ENCODE assay signal across 10 cellular contexts in genomic region chr2:219508933-219509779, GRCh38. TPM values are rescaled to one million over a fixed set of nuclear protein-coding genes. Genes with fewer than 3 reads are reported as not detected.
A peak's percentile ranks its signal among the peaks of the same experiment; 100 is the strongest.
DNase-seq lines count a peak whose midpoint lies in the region; ATAC-seq, FAIRE-seq and TF ChIP-seq lines count a peak whose summit lies in the region.
"Had no signal": no experiment of that assay in that cellular context is flagged by ENCODE, and none has a peak within 500 bp of the region (broad histone marks: within the 10 kb centered on the region; RNA-seq: fewer than 3 reads in every experiment).

No MANE protein-coding gene starts in this region.

- peaks cover 5 to 45% of the 10 kb centered on the region in 2 donors for H3K36me3 Mint-ChIP-seq in naive B cell

- no peak for DNase-seq in WERI-Rb-1
- no peak for DNase-seq in naive B cell
- DNase-seq in stimulated activated CD4-positive, alpha-beta T cell treated with anti-CD3 and anti-CD28 coated beads, Interleukin-2, amount 100 ng/mL, for 48 hours = no peak
- DNase-seq in 8988T = no peak
- DNase-seq in DMS153 (lab: John Stamatoyannopoulos, UW) = no peak
- DNase-seq in GM12892 (ENCODE audit: insufficient read length) = no peak
- DNase-seq: NCI-H2107 had no signal

- no peak for TF ChIP-seq CTCF in WERI-Rb-1 (IDR thresholded peaks at IDR 0.05; ENCODE audit: low read depth, low read length)

- no peak for TF ChIP-seq POLR2A in GM12892 (IDR thresholded peaks at IDR 0.05; ENCODE audit: low read depth, low read length)

- ATAC-seq in HG02642 (IDR thresholded peaks at IDR 0.05; ENCODE audit: poor library complexity, unreplicated experiment) (peak; percentile 29), naive B cell (ENCODE audit: low read depth in 2 of 2) (peak; percentile 15 to 24)

- H3K9me3 Mint-ChIP-seq in naive B cell = peaks cover 0 to 3% (median 0%) of the 10 kb centered on the region in 7 donors

- H3K27me3 ChIP-seq in WERI-Rb-1 (ENCODE audit: insufficient read depth, low read depth, severe bottlenecking) = no peaks in the 10 kb centered on the region

- H3K9me3 ChIP-seq in ES-I3 (ENCODE audit: control insufficient read depth, insufficient read depth, low read length) = no peaks in the 10 kb centered on the region
- H3K9me3 ChIP-seq in WERI-Rb-1 (ENCODE audit: severe bottlenecking) = no peaks in the 10 kb centered on the region

- no peak for FAIRE-seq in GM12892 (lab: Jason Lieb, UNC)

- H3K4me3 Mint-ChIP-seq in naive B cell = peak overlapping the region in 7 of 8 donors; percentile 21 to 84 (median 66)

- peaks cover 48% of the 10 kb centered on the region for H3K4me1 ChIP-seq in ES-I3 (ENCODE audit: insufficient read depth, low read length)

- H3K36me3 ChIP-seq in ES-I3 (ENCODE audit: insufficient read depth, low read length) (peaks cover 3% of the 10 kb centered on the region; the same call in 1 of the 2 replicates), WERI-Rb-1 (peaks cover 14% of the 10 kb centered on the region)

- peak overlapping the region; percentile 6 for H3K4me3 ChIP-seq in WERI-Rb-1 (ENCODE audit: low read depth, low read length)

- H3K4me1 Mint-ChIP-seq in naive B cell = peaks cover 39 to 42% (median 42%) of the 10 kb centered on the region in 3 donors

- H3K9ac ChIP-seq in ES-I3 (ENCODE audit: low read depth, low read length) = peak overlapping the region; percentile 53; the same call in 1 of the 2 replicates

- peaks cover 28 to 74% (median 63%) of the 10 kb centered on the region in 3 donors for H3K27me3 Mint-ChIP-seq in naive B cell

- H3K27ac Mint-ChIP-seq in naive B cell = peak overlapping the region in 1 of 6 donors; percentile 38

- peak overlapping the region; percentile 98 for H3K27ac ChIP-seq in WERI-Rb-1

RNA-seq across cellular contexts. Expression of gene ASIC4, which starts 5.1 kb away (rescaled TPM):
- not detected for polyA plus RNA-seq in naive B cell (ENCODE audit: low read depth in 6 of 6)
- polyA plus RNA-seq in GM12892 (2012; ENCODE audit: missing spikeins) = not detected
- polyA plus RNA-seq: liver had no signal

RNA-seq across cellular contexts. Expression of gene GMPPA, which starts 10.5 kb away (rescaled TPM):
- 10 to 100 TPM; 18.2 to 38.8 (median 22.9) TPM for polyA plus RNA-seq in naive B cell (ENCODE audit: low read depth in 6 of 6)
- polyA plus RNA-seq in GM12892 (2012; ENCODE audit: missing spikeins) = 26.6 TPM

RNA-seq across cellular contexts. Expression of gene CHPF, which starts 34.5 kb away (rescaled TPM):
- polyA plus RNA-seq in naive B cell (ENCODE audit: low read depth in 6 of 6) = 1 to 10 TPM in 1 of 6 donors, under 1 TPM in 5; 0.17 to 5.0 (median 0.41) TPM
- polyA plus RNA-seq in GM12892 (2012; ENCODE audit: missing spikeins) = 0.61 TPM

RNA-seq across cellular contexts. Expression of gene TMEM198, which starts 34.7 kb away (rescaled TPM):
- 1 to 10 TPM in 1 of 6 donors, not detected in 5; 1.2 TPM for polyA plus RNA-seq in naive B cell (ENCODE audit: low read depth in 6 of 6)
- polyA plus RNA-seq in GM12892 (2012; ENCODE audit: missing spikeins) = 0.19 TPM
